In the genomic region with DNA sequence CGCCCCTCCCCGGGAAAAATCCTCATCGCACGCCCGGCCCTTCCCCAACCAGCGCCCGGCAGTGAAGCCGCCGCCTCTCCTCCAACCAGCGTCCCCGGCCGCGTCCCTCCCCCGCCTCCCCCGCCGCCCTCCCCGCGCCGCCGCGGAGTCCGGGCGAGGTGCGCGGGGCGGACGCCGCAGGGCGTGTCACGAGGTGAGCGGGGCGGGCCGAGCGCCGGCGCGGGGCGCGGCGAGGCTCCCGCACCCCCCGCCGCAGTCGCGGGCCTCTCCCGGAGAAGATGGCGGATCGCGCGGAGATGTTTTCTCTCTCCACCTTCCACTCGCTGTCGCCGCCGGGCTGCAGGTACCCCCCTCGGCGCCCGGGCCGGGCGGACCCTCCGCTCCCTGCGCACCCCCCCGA, we compare ENCODE assay signal across 8 cellular contexts. TPM values are rescaled to one million over a fixed set of nuclear protein-coding genes. Genes with fewer than 3 reads are reported as not detected.
A peak's percentile ranks its signal among the peaks of the same experiment; 100 is the strongest.
DNase-seq lines count a peak whose midpoint lies in the region; ATAC-seq lines count a peak whose summit lies in the region.

A gene (plus strand): TSS at position 253 of the 400 bp plus-strand sequence. CDS start 26 bp downstream, at position 279.

- no peak within 1 kb of the TSS for H3K9ac ChIP-seq in iPS-15b (ENCODE audit: low read depth, low read length)

- peaks cover 14% of the 10 kb centered on the region for H3K36me3 Mint-ChIP-seq in stimulated activated naive CD8-positive, alpha-beta T cell treated with anti-CD3 and anti-CD28 coated beads, Interleukin-15, Interleukin-2, amounts not matched to agents 100 ng/mL and 50 ng/mL, for 24 hours (ENCODE audit: low read depth)
- peaks cover 4% of the 10 kb centered on the region for H3K36me3 Mint-ChIP-seq in activated T-helper 1 cell treated with anti-CD3 and anti-CD28 coated beads, Interleukin-12 subunit alpha, Interleukin-12 subunit beta, Interleukin-2, Interleukin-4 antibody, amounts not matched to agents 30 ng/mL and 10 ng/mL and 1 ng/mL, durations not matched to agents 14 hours and 24 hours and 36 hours (ENCODE audit: low read depth)

- intact Hi-C loops in activated T-helper 1 cell treated with anti-CD3 and anti-CD28 coated beads, Interleukin-12 subunit alpha, Interleukin-12 subunit beta, Interleukin-2, Interleukin-4 antibody, amounts not matched to agents 30 ng/mL and 10 ng/mL and 1 ng/mL, durations not matched to agents 14 hours and 24 hours and 36 hours (cut with micrococcal nuclease), result no loop called here

- peaks cover 9% of the 10 kb centered on the region for H3K4me1 Mint-ChIP-seq in stimulated activated naive CD8-positive, alpha-beta T cell treated with anti-CD3 and anti-CD28 coated beads, Interleukin-15, Interleukin-2, amounts not matched to agents 100 ng/mL and 50 ng/mL, for 24 hours (ENCODE audit: low read depth)
- no peaks in the 10 kb centered on the region for H3K4me1 Mint-ChIP-seq in activated T-helper 1 cell treated with anti-CD3 and anti-CD28 coated beads, Interleukin-12 subunit alpha, Interleukin-12 subunit beta, Interleukin-2, Interleukin-4 antibody, amounts not matched to agents 30 ng/mL and 10 ng/mL and 1 ng/mL, durations not matched to agents 14 hours and 24 hours and 36 hours (ENCODE audit: low read depth)

- ATAC-seq in stimulated activated naive CD8-positive, alpha-beta T cell treated with anti-CD3 and anti-CD28 coated beads, Interleukin-15, Interleukin-2, amounts not matched to agents 100 U/mL and 50 U/mL, for 24 hours, result no peak
- no peak for ATAC-seq in HG03039 (IDR thresholded peaks at IDR 0.05; ENCODE audit: unreplicated experiment)
- ATAC-seq in HG02763 (IDR thresholded peaks at IDR 0.05; ENCODE audit: unreplicated experiment), result no peak

- H3K27me3 Mint-ChIP-seq in stimulated activated naive CD8-positive, alpha-beta T cell treated with anti-CD3 and anti-CD28 coated beads, Interleukin-15, Interleukin-2, amounts not matched to agents 100 ng/mL and 50 ng/mL, for 24 hours, result peaks cover 35% of the 10 kb centered on the region
- H3K27me3 Mint-ChIP-seq in activated T-helper 1 cell treated with anti-CD3 and anti-CD28 coated beads, Interleukin-12 subunit alpha, Interleukin-12 subunit beta, Interleukin-2, Interleukin-4 antibody, amounts not matched to agents 30 ng/mL and 10 ng/mL and 1 ng/mL, durations not matched to agents 14 hours and 24 hours and 36 hours (ENCODE audit: insufficient read depth), result peaks cover 36% of the 10 kb centered on the region

- no peaks in the 10 kb centered on the region for H3K9me3 ChIP-seq in iPS-15b (ENCODE audit: control insufficient read depth, insufficient read depth, low read length)

- H3K9me3 Mint-ChIP-seq in stimulated activated naive CD8-positive, alpha-beta T cell treated with anti-CD3 and anti-CD28 coated beads, Interleukin-15, Interleukin-2, amounts not matched to agents 100 ng/mL and 50 ng/mL, for 24 hours, result no peaks in the 10 kb centered on the region
- no peaks in the 10 kb centered on the region for H3K9me3 Mint-ChIP-seq in activated T-helper 1 cell treated with anti-CD3 and anti-CD28 coated beads, Interleukin-12 subunit alpha, Interleukin-12 subunit beta, Interleukin-2, Interleukin-4 antibody, amounts not matched to agents 30 ng/mL and 10 ng/mL and 1 ng/mL, durations not matched to agents 14 hours and 24 hours and 36 hours

- H3K4me1 ChIP-seq in iPS-15b (ENCODE audit: control insufficient read depth, insufficient read depth, low read length), result peaks cover 2% of the 10 kb centered on the region

- H3K36me3 ChIP-seq in iPS-15b (ENCODE audit: control insufficient read depth, insufficient read depth, low read length), result no peaks in the 10 kb centered on the region

- peak within 1 kb of the TSS; percentile 50 for H3K4me3 ChIP-seq in iPS-15b (ENCODE audit: low read depth, low read length)

- no peak for DNase-seq in stimulated activated naive CD8-positive, alpha-beta T cell treated with anti-CD3 and anti-CD28 coated beads, Interleukin-15, Interleukin-2, amounts not matched to agents 100 U/mL and 50 U/mL, for 24 hours
- no peak for DNase-seq in activated T-helper 1 cell treated with anti-CD3 and anti-CD28 coated beads, Interleukin-12 subunit alpha, Interleukin-12 subunit beta, Interleukin-2, Interleukin-4 antibody, amounts not matched to agents 30 ng/mL and 10 ng/mL and 1 ng/mL, durations not matched to agents 14 hours and 24 hours and 36 hours (ENCODE audit: low spot score)
- DNase-seq in NOMO-1 treated with dmso at 0.1 percent for 144 hours (lab: John Stamatoyannopoulos, UW; ENCODE audit: unreplicated experiment), result no peak

- H3K27ac ChIP-seq in temporal lobe (ENCODE audit: low read depth, low read length), result no peak within 1 kb of the TSS

- peak within 1 kb of the TSS; percentile 57 for H3K4me3 Mint-ChIP-seq in stimulated activated naive CD8-positive, alpha-beta T cell treated with anti-CD3 and anti-CD28 coated beads, Interleukin-15, Interleukin-2, amounts not matched to agents 100 ng/mL and 50 ng/mL, for 24 hours
- peak within 1 kb of the TSS; percentile 52 for H3K4me3 Mint-ChIP-seq in activated T-helper 1 cell treated with anti-CD3 and anti-CD28 coated beads, Interleukin-12 subunit alpha, Interleukin-12 subunit beta, Interleukin-2, Interleukin-4 antibody, amounts not matched to agents 30 ng/mL and 10 ng/mL and 1 ng/mL, durations not matched to agents 14 hours and 24 hours and 36 hours

- H3K27me3 ChIP-seq in iPS-15b (ENCODE audit: control insufficient read depth, insufficient read depth, low read length), result peaks cover 51% of the 10 kb centered on the region

- no peak within 1 kb of the TSS for H3K27ac Mint-ChIP-seq in stimulated activated naive CD8-positive, alpha-beta T cell treated with anti-CD3 and anti-CD28 coated beads, Interleukin-15, Interleukin-2, amounts not matched to agents 100 ng/mL and 50 ng/mL, for 24 hours
- no peak within 1 kb of the TSS for H3K27ac Mint-ChIP-seq in activated T-helper 1 cell treated with anti-CD3 and anti-CD28 coated beads, Interleukin-12 subunit alpha, Interleukin-12 subunit beta, Interleukin-2, Interleukin-4 antibody, amounts not matched to agents 30 ng/mL and 10 ng/mL and 1 ng/mL, durations not matched to agents 14 hours and 24 hours and 36 hours

RNA-seq across cellular contexts. Expression of the gene that starts here (rescaled TPM):
- total RNA-seq in activated T-helper 1 cell treated with anti-CD3 and anti-CD28 coated beads, Interleukin-12 subunit alpha, Interleukin-12 subunit beta, Interleukin-2, Interleukin-4 antibody, amounts not matched to agents 30 ng/mL and 10 ng/mL and 1 ng/mL, durations not matched to agents 14 hours and 24 hours and 36 hours, result 0.08 and 0.17 TPM in 2 replicates
- 70.3 TPM for total RNA-seq in temporal lobe

Comparison
In these comparisons a context has a peak if more than half of its experiments do, and no peak if none do; other contexts are left out.
1. RNA of the gene that starts here (total RNA-seq): 70.3 TPM in temporal lobe (single experiment); 0.08 to 0.17 TPM in activated T-helper 1 cell treated with anti-CD3 and anti-CD28 coated beads, Interleukin-12 subunit alpha, Interleukin-12 subunit beta, Interleukin-2, Interleukin-4 antibody, amounts not matched to agents 30 ng/mL and 10 ng/mL and 1 ng/mL, durations not matched to agents 14 hours and 24 hours and 36 hours; every median in the first group is over 10 times any median in the second.